ENCODE assay signal across 1 cellular context in genomic region chrX:44874481-44875184, GRCh38.
TF ChIP-seq lines count a peak whose summit lies in the region.

No MANE protein-coding gene starts in this region.

TF ChIP-seq in HEK293, 187 proteins besides CTCF, POLR2A, EP300 and RAD21 (continued from another document and continues in another):
- TF ChIP-seq, protein P1, sequence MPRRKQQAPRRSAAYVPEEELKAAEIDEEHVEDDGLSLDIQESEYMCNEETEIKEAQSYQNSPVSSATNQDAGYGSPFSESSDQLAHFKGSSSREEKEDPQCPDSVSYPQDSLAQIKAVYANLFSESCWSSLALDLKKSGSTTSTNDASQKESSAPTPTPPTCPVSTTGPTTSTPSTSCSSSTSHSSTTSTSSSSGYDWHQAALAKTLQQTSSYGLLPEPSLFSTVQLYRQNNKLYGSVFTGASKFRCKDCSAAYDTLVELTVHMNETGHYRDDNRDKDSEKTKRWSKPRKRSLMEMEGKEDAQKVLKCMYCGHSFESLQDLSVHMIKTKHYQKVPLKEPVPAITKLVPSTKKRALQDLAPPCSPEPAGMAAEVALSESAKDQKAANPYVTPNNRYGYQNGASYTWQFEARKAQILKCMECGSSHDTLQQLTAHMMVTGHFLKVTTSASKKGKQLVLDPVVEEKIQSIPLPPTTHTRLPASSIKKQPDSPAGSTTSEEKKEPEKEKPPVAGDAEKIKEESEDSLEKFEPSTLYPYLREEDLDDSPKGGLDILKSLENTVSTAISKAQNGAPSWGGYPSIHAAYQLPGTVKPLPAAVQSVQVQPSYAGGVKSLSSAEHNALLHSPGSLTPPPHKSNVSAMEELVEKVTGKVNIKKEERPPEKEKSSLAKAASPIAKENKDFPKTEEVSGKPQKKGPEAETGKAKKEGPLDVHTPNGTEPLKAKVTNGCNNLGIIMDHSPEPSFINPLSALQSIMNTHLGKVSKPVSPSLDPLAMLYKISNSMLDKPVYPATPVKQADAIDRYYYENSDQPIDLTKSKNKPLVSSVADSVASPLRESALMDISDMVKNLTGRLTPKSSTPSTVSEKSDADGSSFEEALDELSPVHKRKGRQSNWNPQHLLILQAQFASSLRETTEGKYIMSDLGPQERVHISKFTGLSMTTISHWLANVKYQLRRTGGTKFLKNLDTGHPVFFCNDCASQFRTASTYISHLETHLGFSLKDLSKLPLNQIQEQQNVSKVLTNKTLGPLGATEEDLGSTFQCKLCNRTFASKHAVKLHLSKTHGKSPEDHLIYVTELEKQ (tag by site-specific recombination; IDR thresholded peaks at IDR 0.05; ENCODE audit: borderline replicate concordance) = no peak
- TF ChIP-seq ZNF324 (tag by site-specific recombination; IDR thresholded peaks at IDR 0.05) = no peak
- TF ChIP-seq ZNF792 (tag by site-specific recombination; IDR thresholded peaks at IDR 0.05) = no peak
- TF ChIP-seq, protein P2, sequence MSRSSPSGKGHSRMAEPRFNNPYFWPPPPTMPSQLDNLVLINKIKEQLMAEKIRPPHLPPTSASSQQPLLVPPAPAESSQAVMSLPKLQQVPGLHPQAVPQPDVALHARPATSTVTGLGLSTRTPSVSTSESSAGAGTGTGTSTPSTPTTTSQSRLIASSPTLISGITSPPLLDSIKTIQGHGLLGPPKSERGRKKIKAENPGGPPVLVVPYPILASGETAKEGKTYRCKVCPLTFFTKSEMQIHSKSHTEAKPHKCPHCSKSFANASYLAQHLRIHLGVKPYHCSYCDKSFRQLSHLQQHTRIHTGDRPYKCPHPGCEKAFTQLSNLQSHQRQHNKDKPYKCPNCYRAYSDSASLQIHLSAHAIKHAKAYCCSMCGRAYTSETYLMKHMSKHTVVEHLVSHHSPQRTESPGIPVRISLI (tag by site-specific recombination; IDR thresholded peaks at IDR 0.05) = peak; percentile 31; the same call in 1 of the 2 replicates
- TF ChIP-seq ZNF561 (tag by site-specific recombination; IDR thresholded peaks at IDR 0.05; ENCODE audit: borderline replicate concordance) = no peak
- TF ChIP-seq ZNF175 (tag by site-specific recombination; IDR thresholded peaks at IDR 0.05) = no peak
- no peak for TF ChIP-seq ZNF174 (tag by site-specific recombination; IDR thresholded peaks at IDR 0.05)
- no peak for TF ChIP-seq RBAK (tag by site-specific recombination; IDR thresholded peaks at IDR 0.05)
- TF ChIP-seq ZNF433 (tag by site-specific recombination; IDR thresholded peaks at IDR 0.05; ENCODE audit: low read depth) = no peak
- no peak for TF ChIP-seq ZNF416 (tag by site-specific recombination; IDR thresholded peaks at IDR 0.05)
- TF ChIP-seq ZNF677 (tag by site-specific recombination; IDR thresholded peaks at IDR 0.05) = no peak
- no peak for TF ChIP-seq ZNF645 (tag by site-specific recombination; IDR thresholded peaks at IDR 0.05)
- TF ChIP-seq ZNF391 (tag by site-specific recombination; IDR thresholded peaks at IDR 0.05; ENCODE audit: borderline replicate concordance, low read depth) = no peak
- TF ChIP-seq, protein P3, sequence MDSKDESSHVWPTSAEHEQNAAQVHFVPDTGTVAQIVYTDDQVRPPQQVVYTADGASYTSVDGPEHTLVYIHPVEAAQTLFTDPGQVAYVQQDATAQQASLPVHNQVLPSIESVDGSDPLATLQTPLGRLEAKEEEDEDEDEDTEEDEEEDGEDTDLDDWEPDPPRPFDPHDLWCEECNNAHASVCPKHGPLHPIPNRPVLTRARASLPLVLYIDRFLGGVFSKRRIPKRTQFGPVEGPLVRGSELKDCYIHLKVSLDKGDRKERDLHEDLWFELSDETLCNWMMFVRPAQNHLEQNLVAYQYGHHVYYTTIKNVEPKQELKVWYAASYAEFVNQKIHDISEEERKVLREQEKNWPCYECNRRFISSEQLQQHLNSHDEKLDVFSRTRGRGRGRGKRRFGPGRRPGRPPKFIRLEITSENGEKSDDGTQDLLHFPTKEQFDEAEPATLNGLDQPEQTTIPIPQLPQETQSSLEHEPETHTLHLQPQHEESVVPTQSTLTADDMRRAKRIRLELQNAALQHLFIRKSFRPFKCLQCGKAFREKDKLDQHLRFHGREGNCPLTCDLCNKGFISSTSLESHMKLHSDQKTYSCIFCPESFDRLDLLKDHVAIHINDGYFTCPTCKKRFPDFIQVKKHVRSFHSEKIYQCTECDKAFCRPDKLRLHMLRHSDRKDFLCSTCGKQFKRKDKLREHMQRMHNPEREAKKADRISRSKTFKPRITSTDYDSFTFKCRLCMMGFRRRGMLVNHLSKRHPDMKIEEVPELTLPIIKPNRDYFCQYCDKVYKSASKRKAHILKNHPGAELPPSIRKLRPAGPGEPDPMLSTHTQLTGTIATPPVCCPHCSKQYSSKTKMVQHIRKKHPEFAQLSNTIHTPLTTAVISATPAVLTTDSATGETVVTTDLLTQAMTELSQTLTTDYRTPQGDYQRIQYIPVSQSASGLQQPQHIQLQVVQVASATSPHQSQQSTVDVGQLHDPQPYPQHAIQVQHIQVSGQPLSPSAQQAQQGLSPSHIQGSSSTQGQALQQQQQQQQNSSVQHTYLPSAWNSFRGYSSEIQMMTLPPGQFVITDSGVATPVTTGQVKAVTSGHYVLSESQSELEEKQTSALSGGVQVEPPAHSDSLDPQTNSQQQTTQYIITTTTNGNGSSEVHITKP (tag by site-specific recombination; IDR thresholded peaks at IDR 0.05) = no peak
- TF ChIP-seq OSR2 (tag by site-specific recombination; IDR thresholded peaks at IDR 0.05) = no peak
- no peak for TF ChIP-seq GFI1B (tag by site-specific recombination; IDR thresholded peaks at IDR 0.05)
- TF ChIP-seq ZNF341 (tag by site-specific recombination; IDR thresholded peaks at IDR 0.05; ENCODE audit: low read depth) = peak; percentile 8; the same call in 1 of the 2 replicates
- no peak for TF ChIP-seq ZBTB6 (tag by site-specific recombination; IDR thresholded peaks at IDR 0.05)
- no peak for TF ChIP-seq ZNF670 (tag by site-specific recombination; IDR thresholded peaks at IDR 0.05; ENCODE audit: low read depth)
- no peak for TF ChIP-seq ZNF654 (tag by site-specific recombination; IDR thresholded peaks at IDR 0.05; ENCODE audit: low read depth)
- TF ChIP-seq, protein P4, sequence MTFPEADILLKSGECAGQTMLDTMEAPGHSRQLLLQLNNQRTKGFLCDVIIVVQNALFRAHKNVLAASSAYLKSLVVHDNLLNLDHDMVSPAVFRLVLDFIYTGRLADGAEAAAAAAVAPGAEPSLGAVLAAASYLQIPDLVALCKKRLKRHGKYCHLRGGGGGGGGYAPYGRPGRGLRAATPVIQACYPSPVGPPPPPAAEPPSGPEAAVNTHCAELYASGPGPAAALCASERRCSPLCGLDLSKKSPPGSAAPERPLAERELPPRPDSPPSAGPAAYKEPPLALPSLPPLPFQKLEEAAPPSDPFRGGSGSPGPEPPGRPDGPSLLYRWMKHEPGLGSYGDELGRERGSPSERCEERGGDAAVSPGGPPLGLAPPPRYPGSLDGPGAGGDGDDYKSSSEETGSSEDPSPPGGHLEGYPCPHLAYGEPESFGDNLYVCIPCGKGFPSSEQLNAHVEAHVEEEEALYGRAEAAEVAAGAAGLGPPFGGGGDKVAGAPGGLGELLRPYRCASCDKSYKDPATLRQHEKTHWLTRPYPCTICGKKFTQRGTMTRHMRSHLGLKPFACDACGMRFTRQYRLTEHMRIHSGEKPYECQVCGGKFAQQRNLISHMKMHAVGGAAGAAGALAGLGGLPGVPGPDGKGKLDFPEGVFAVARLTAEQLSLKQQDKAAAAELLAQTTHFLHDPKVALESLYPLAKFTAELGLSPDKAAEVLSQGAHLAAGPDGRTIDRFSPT (tag by site-specific recombination; IDR thresholded peaks at IDR 0.05) = no peak
- TF ChIP-seq, protein P5, sequence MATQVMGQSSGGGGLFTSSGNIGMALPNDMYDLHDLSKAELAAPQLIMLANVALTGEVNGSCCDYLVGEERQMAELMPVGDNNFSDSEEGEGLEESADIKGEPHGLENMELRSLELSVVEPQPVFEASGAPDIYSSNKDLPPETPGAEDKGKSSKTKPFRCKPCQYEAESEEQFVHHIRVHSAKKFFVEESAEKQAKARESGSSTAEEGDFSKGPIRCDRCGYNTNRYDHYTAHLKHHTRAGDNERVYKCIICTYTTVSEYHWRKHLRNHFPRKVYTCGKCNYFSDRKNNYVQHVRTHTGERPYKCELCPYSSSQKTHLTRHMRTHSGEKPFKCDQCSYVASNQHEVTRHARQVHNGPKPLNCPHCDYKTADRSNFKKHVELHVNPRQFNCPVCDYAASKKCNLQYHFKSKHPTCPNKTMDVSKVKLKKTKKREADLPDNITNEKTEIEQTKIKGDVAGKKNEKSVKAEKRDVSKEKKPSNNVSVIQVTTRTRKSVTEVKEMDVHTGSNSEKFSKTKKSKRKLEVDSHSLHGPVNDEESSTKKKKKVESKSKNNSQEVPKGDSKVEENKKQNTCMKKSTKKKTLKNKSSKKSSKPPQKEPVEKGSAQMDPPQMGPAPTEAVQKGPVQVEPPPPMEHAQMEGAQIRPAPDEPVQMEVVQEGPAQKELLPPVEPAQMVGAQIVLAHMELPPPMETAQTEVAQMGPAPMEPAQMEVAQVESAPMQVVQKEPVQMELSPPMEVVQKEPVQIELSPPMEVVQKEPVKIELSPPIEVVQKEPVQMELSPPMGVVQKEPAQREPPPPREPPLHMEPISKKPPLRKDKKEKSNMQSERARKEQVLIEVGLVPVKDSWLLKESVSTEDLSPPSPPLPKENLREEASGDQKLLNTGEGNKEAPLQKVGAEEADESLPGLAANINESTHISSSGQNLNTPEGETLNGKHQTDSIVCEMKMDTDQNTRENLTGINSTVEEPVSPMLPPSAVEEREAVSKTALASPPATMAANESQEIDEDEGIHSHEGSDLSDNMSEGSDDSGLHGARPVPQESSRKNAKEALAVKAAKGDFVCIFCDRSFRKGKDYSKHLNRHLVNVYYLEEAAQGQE (tag by site-specific recombination; IDR thresholded peaks at IDR 0.05) = no peak
- no peak for TF ChIP-seq ZFP41 (tag by site-specific recombination; IDR thresholded peaks at IDR 0.05; ENCODE audit: borderline replicate concordance)
- no peak for TF ChIP-seq ZNF610 (tag by site-specific recombination; IDR thresholded peaks at IDR 0.05; ENCODE audit: borderline replicate concordance)
- TF ChIP-seq ZNF791 (tag by site-specific recombination; IDR thresholded peaks at IDR 0.05) = no peak
- no peak for TF ChIP-seq ZIC2 (tag by site-specific recombination; IDR thresholded peaks at IDR 0.05)
- TF ChIP-seq ZNF837 (tag by site-specific recombination; IDR thresholded peaks at IDR 0.05) = no peak
- TF ChIP-seq ZFP3 (tag by site-specific recombination; IDR thresholded peaks at IDR 0.05; ENCODE audit: low read depth) = no peak
- TF ChIP-seq PATZ1 (tag by site-specific recombination; IDR thresholded peaks at IDR 0.05) = peak; percentile 90
- no peak for TF ChIP-seq KLF9 (tag by site-specific recombination; IDR thresholded peaks at IDR 0.05; ENCODE audit: low read depth)
- peak; percentile 9; the same call in 1 of the 2 replicates for TF ChIP-seq SP2 (tag by site-specific recombination; IDR thresholded peaks at IDR 0.05)
- no peak for TF ChIP-seq ZFP69B (tag by site-specific recombination; IDR thresholded peaks at IDR 0.05)
- TF ChIP-seq ZNF366 (tag by site-specific recombination; conservative IDR thresholded peaks at IDR 0.05) = no peak
- TF ChIP-seq HOXA7 (CRISPR knock-in tag; IDR thresholded peaks at IDR 0.05; ENCODE audit: borderline replicate concordance) = no peak
- TF ChIP-seq KLF7 (tag by site-specific recombination; IDR thresholded peaks at IDR 0.05; ENCODE audit: borderline replicate concordance) = no peak
- TF ChIP-seq, protein P6, sequence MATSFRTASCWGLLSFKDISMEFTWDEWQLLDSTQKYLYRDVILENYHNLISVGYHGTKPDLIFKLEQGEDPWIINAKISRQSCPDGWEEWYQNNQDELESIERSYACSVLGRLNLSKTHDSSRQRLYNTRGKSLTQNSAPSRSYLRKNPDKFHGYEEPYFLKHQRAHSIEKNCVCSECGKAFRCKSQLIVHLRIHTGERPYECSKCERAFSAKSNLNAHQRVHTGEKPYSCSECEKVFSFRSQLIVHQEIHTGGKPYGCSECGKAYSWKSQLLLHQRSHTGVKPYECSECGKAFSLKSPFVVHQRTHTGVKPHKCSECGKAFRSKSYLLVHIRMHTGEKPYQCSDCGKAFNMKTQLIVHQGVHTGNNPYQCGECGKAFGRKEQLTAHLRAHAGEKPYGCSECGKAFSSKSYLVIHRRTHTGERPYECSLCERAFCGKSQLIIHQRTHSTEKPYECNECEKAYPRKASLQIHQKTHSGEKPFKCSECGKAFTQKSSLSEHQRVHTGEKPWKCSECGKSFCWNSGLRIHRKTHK (tag by site-specific recombination; IDR thresholded peaks at IDR 0.05) = no peak
- TF ChIP-seq WT1 (tag by site-specific recombination; IDR thresholded peaks at IDR 0.05) = no peak
- no peak for TF ChIP-seq ZEB2 (tag by site-specific recombination; IDR thresholded peaks at IDR 0.05)
- no peak for TF ChIP-seq ZSCAN30 (tag by site-specific recombination; IDR thresholded peaks at IDR 0.05)
